Comparison of ENCODE assay signal across 32 cellular contexts in the genomic region with DNA sequence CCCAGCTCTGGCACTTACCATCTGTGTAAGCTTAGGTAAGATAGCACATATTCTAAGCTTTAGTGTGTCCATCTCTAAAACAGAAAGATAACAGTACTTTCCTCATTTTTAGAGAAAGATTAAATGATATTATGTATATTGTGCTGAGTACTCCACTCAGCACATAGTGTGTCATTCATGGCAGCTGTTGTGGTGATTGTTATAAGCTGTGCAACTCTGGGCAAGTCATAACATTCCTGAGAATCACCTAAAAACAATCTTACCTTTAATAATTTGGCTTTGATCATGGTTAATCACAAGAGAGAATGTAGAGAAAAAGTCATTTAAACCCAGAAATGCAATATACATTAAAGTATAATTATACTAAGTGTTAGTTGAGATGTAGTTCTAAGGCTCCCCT.
"Had no signal": no experiment of that assay in that cellular context is flagged by ENCODE, and none has a peak within 500 bp of the region (broad histone marks: within the 10 kb centered on the region; RNA-seq: fewer than 3 reads in every experiment).

No MANE protein-coding gene starts in this region.

- ATAC-seq: activated CD4-positive, CD25-positive, alpha-beta regulatory T cell treated with anti-CD3 and anti-CD28 coated beads, Interleukin-2, amount 50 U/mL, for 24 hours; activated CD8-positive, alpha-beta T cell treated with anti-CD3 and anti-CD28 coated beads for 36 hours; activated T-cell treated with anti-CD3 and anti-CD28 coated beads, Interleukin-2, amount 50 U/mL, for 4 hours; activated T-helper 17 cell treated with anti-CD3 and anti-CD28 coated beads, Interleukin-2, amount 50 U/mL, for 72 hours; gastrocnemius medialis; heart left ventricle had no signal

- DNase-seq: activated B cell treated with CpG ODN at 0.5 μM for 24 hours; activated CD4-positive, alpha-beta T cell treated with anti-CD3 and anti-CD28 coated beads for 48 hours; activated CD4-positive, alpha-beta T cell treated with anti-CD3 and anti-CD28 coated beads, Interleukin-2, amount 50 U/mL, for 1 hour; activated CD4-positive, alpha-beta T cell treated with anti-CD3 and anti-CD28 coated beads, Interleukin-2, amount 50 U/mL, for 48 hours; activated CD8-positive, alpha-beta memory T cell treated with anti-CD3 and anti-CD28 coated beads for 24 hours; activated CD8-positive, alpha-beta T cell treated with anti-CD3 and anti-CD28 coated beads for 36 hours; activated effector memory CD4-positive, alpha-beta T cell treated with Interleukin-2 at 50 U/mL for 16 hours; activated gamma-delta T cell treated with Interleukin-2 at 50 U/mL for 16 hours; activated naive CD4-positive, alpha-beta T cell treated with anti-CD3 and anti-CD28 coated beads, Interleukin-2, amount 50 U/mL, for 16 hours; activated naive CD4-positive, alpha-beta T cell treated with Interleukin-2 at 50 U/mL for 16 hours; activated T-cell treated with anti-CD3 and anti-CD28 coated beads, Interleukin-2, amount 50 U/mL, for 4 hours; amniotic stem cell; anterior cingulate cortex; brain microvascular endothelial cell; central memory CD4-positive, alpha-beta T cell; cerebellar nuclear complex; colonic mucosa; effector CD8-positive, alpha-beta T cell; erythroblast; gastrocnemius medialis; glutamatergic neuron; heart left ventricle; T-helper 9 cell; WERI-Rb-1 had no signal

- H3K36me3 ChIP-seq: brain microvascular endothelial cell, cardiac muscle cell, colonic mucosa, esophagus muscularis mucosa, gastrocnemius medialis, heart left ventricle, WERI-Rb-1 had no signal

- H3K4me3 ChIP-seq: cardiac muscle cell, colonic mucosa, esophagus muscularis mucosa, gastrocnemius medialis, heart left ventricle had no signal

- H3K27ac ChIP-seq: brain microvascular endothelial cell, cardiac muscle cell, colonic mucosa, esophagus muscularis mucosa, foreskin keratinocyte, gastrocnemius medialis, heart left ventricle, WERI-Rb-1 had no signal

- H3K4me1 ChIP-seq: colonic mucosa, esophagus muscularis mucosa, foreskin keratinocyte, gastrocnemius medialis, heart left ventricle had no signal

- H3K9me3 ChIP-seq: colonic mucosa, esophagus muscularis mucosa, gastrocnemius medialis, heart left ventricle had no signal

- FAIRE-seq: astrocyte, endometrium, endothelial cell of umbilical vein had no signal
